ENCODE assay signal across 16 cellular contexts in genomic region chr4:7903686-7904085, GRCh38. TPM values are rescaled to one million over a fixed set of nuclear protein-coding genes. Genes with fewer than 3 reads are reported as not detected.
DNase-seq lines count a peak whose midpoint lies in the region; ATAC-seq and TF ChIP-seq lines count a peak whose summit lies in the region.
"Had no signal": no experiment of that assay in that cellular context is flagged by ENCODE, and none has a peak within 500 bp of the region (broad histone marks: within the 10 kb centered on the region; RNA-seq: fewer than 3 reads in every experiment).

No MANE protein-coding gene starts in this region.

- H3K4me1 ChIP-seq in tibial artery, result peaks cover 0 to 93% (median 52%) of the 10 kb centered on the region in 4 donors
- H3K4me1 ChIP-seq: right lobe of liver had no signal

- H3K27me3 Mint-ChIP-seq in brain, result no peaks in the 10 kb centered on the region

- no peaks in the 10 kb centered on the region for H3K9me3 Mint-ChIP-seq in brain
- H3K9me3 Mint-ChIP-seq: natural killer cell treated with Interleukin-12 subunit alpha and Interleukin-12 subunit beta and Interleukin-15 and Interleukin-18, amount 100 ng/mL, for 72 hours; stimulated activated effector memory CD8-positive, alpha-beta T cell treated with anti-CD3 and anti-CD28 coated beads, Interleukin-12 subunit alpha, Interleukin-12 subunit beta, amount 100 ng/mL, for 72 hours had no signal

- TF ChIP-seq POLR2A in GM18505 (IDR thresholded peaks at IDR 0.05; ENCODE audit: borderline replicate concordance, extremely low read depth, insufficient read depth, insufficient read length), result no peak

- peak overlapping the region in 1 of 2 donors; percentile 16 for H3K4me3 ChIP-seq in tibial artery
- H3K4me3 ChIP-seq: heart left ventricle, right lobe of liver had no signal

- no peak for ATAC-seq in GM18505 (IDR thresholded peaks at IDR 0.05; ENCODE audit: unreplicated experiment)
- ATAC-seq: natural killer cell treated with Interleukin-12 subunit alpha and Interleukin-12 subunit beta and Interleukin-15 and Interleukin-18, amount 100 ng/mL, for 72 hours; PC-3; right lobe of liver; stimulated activated effector memory CD8-positive, alpha-beta T cell treated with anti-CD3 and anti-CD28 coated beads, Interleukin-12 subunit alpha, Interleukin-12 subunit beta, amount 100 ng/mL, for 72 hours had no signal

- peak overlapping the region; percentile 92 to 98 (median 97) for H3K27ac Mint-ChIP-seq in brain
- H3K27ac Mint-ChIP-seq: natural killer cell treated with Interleukin-12 subunit alpha and Interleukin-12 subunit beta and Interleukin-15 and Interleukin-18, amount 100 ng/mL, for 72 hours; stimulated activated effector memory CD8-positive, alpha-beta T cell treated with anti-CD3 and anti-CD28 coated beads, Interleukin-12 subunit alpha, Interleukin-12 subunit beta, amount 100 ng/mL, for 72 hours had no signal

- no peaks in the 10 kb centered on the region for H3K36me3 ChIP-seq in tibial artery
- H3K36me3 ChIP-seq: heart left ventricle, right lobe of liver had no signal

- DNase-seq in NCI-H510A treated with DMSO at 0.1 percent for 48 hours (lab: John Stamatoyannopoulos, UW) (peak; percentile 23), NCI-H510A (lab: John Stamatoyannopoulos, UW) (no peak), left kidney (ENCODE audit: low read depth, low spot score) (peak; percentile 85), tibial artery (no peak), HEK293T (ENCODE audit: extremely low spot score) (no peak), nucleus accumbens (lab: John Stamatoyannopoulos, UW) (no peak)
- DNase-seq: heart left ventricle, MV-4-11, NCI-H345, PC-3, right lobe of liver had no signal

- H3K27ac ChIP-seq in tibial artery, result peak overlapping the region; percentile 73 to 76
- H3K27ac ChIP-seq: right lobe of liver, VCaP had no signal

- CTCF ChIA-PET in HEK293T (lab: Yijun Ruan, JAX), result no interaction called here

- TF ChIP-seq CTCF in brain (conservative IDR thresholded peaks at IDR 0.05), result no peak
- no peak for TF ChIP-seq CTCF in tibial artery (IDR thresholded peaks at IDR 0.05)

- H3K4me1 Mint-ChIP-seq in brain, result peaks cover 100% of the 10 kb centered on the region

- POLR2A ChIA-PET in HEK293T (lab: Yijun Ruan, JAX), result no interaction called here

- H3K4me3 Mint-ChIP-seq in brain, result peak overlapping the region; percentile 45 to 75 (median 63)
- H3K4me3 Mint-ChIP-seq: stimulated activated effector memory CD8-positive, alpha-beta T cell treated with anti-CD3 and anti-CD28 coated beads, Interleukin-12 subunit alpha, Interleukin-12 subunit beta, amount 100 ng/mL, for 72 hours had no signal

- no peaks in the 10 kb centered on the region for H3K36me3 Mint-ChIP-seq in brain
- H3K36me3 Mint-ChIP-seq: natural killer cell treated with Interleukin-12 subunit alpha and Interleukin-12 subunit beta and Interleukin-15 and Interleukin-18, amount 100 ng/mL, for 72 hours; stimulated activated effector memory CD8-positive, alpha-beta T cell treated with anti-CD3 and anti-CD28 coated beads, Interleukin-12 subunit alpha, Interleukin-12 subunit beta, amount 100 ng/mL, for 72 hours had no signal

- intact Hi-C loops in tibial artery (cut with DNase I; ENCODE audit: low total_unique reads), result no loop called here

- H3K27me3 ChIP-seq in tibial artery, result no peaks in the 10 kb centered on the region
- H3K27me3 ChIP-seq: heart left ventricle, right lobe of liver had no signal

- H3K9me3 ChIP-seq in tibial artery, result no peaks in the 10 kb centered on the region
- H3K9me3 ChIP-seq: heart left ventricle, right lobe of liver had no signal

TF ChIP-seq in HEK293T, 16 proteins besides CTCF, POLR2A, EP300 and RAD21:
- TF ChIP-seq FOXK2 (IDR thresholded peaks at IDR 0.05) (no peak), L3MBTL2 (conservative IDR thresholded peaks at IDR 0.05) (no peak), TARDBP (IDR thresholded peaks at IDR 0.05) (no peak), FOXM1 (IDR thresholded peaks at IDR 0.05; ENCODE audit: borderline replicate concordance) (no peak), PKNOX1 (IDR thresholded peaks at IDR 0.05) (no peak), ZNF384 (IDR thresholded peaks at IDR 0.05) (no peak), FOXA1 (IDR thresholded peaks at IDR 0.05) (no peak), NFRKB (IDR thresholded peaks at IDR 0.05) (no peak), ARNT (IDR thresholded peaks at IDR 0.05) (no peak), SP1 (IDR thresholded peaks at IDR 0.05) (no peak), CTBP1 (IDR thresholded peaks at IDR 0.05; ENCODE audit: borderline replicate concordance) (no peak)

RNA-seq across cellular contexts. Expression of gene AFAP1, which starts 36.0 kb away (rescaled TPM):
- polyA plus RNA-seq in brain (ENCODE audit: insufficient read depth, low read depth, low replicate concordance), result 15.3 TPM

Comparison
In these comparisons a context has a peak if more than half of its experiments do, and no peak if none do; other contexts are left out.
1. DNase-seq: peak in NCI-H510A treated with DMSO at 0.1 percent for 48 hours (single experiment) and left kidney (single experiment); none in NCI-H510A (single experiment), tibial artery (0 of 2), HEK293T (single experiment) and nucleus accumbens (0 of 56).